9 cellular contexts compared by ENCODE assay signal in the genomic region with DNA sequence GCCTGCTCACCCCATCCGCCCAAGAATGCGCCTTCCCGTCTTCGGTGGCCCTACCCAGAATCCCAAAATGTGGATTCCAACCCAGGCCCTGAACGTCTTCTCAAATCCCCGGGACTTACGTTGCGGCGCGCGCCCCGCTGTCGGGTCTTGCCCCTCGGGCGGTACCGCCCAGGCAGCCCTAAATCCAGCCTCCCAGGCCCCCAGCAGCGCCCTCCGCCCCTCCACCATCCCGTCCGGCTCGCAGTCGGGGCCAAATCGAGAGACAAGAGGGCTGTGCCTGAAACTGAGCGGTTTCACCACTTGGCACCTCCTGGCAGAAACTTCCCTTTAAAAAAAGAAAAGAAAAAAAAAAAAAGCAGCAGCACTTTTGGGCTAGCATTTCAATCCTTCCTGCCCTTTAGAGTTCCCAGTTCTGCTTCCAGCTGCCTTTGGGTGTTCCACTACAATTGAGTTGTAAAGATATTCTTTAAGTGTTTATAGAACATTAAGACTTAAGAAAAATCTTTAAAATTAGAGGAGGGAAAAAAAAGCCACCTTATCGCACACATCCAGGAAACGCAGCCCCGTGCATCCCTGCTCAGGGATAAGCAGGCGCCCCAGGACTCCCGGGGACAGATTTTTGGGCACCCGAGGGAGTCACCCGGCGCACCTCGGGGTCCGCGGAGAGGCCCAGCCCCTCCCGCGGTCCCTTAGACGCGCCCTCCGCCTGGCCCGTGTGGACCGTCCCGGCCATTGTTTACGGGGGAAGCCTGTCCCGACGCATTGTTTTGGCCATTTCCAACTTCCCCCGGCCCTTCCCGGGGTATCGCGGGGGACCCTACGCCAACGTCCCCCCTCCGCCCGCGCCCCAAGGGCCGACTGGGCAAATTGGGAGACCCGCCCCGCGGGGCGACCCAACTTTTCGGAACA. TPM values are rescaled to one million over a fixed set of nuclear protein-coding genes. Genes with fewer than 3 reads are reported as not detected.
DNase-seq lines count a peak whose midpoint lies in the region; ATAC-seq and TF ChIP-seq lines count a peak whose summit lies in the region.
"Had no signal": no experiment of that assay in that cellular context is flagged by ENCODE, and none has a peak within 500 bp of the region (broad histone marks: within the 10 kb centered on the region; RNA-seq: fewer than 3 reads in every experiment).

No MANE protein-coding gene starts in this region.

- H3K4me1 ChIP-seq in heart right ventricle: peaks cover 2 to 57% (median 44%) of the 10 kb centered on the region in 9 donors
- H3K4me1 ChIP-seq in psoas muscle: peaks cover 14% of the 10 kb centered on the region

- peak overlapping the region; percentile 19 for H3K27ac Mint-ChIP-seq in activated naive CD4-positive, alpha-beta T cell treated with anti-CD3 and anti-CD28 coated beads, Interleukin-2, amount 10 ng/mL, durations not matched to agents 7 days and 5 days

- H3K27me3 ChIP-seq in heart right ventricle (no peaks in the 10 kb centered on the region), psoas muscle (ENCODE audit: insufficient read depth in 3 of 3, low read length in 2 of 3) (no peaks in the 10 kb centered on the region)

- peaks cover 53% of the 10 kb centered on the region for H3K4me1 Mint-ChIP-seq in activated naive CD4-positive, alpha-beta T cell treated with anti-CD3 and anti-CD28 coated beads, Interleukin-2, amount 10 ng/mL, durations not matched to agents 7 days and 5 days

- no peaks in the 10 kb centered on the region for H3K9me3 Mint-ChIP-seq in activated naive CD4-positive, alpha-beta T cell treated with anti-CD3 and anti-CD28 coated beads, Interleukin-2, amount 10 ng/mL, durations not matched to agents 7 days and 5 days
- H3K9me3 Mint-ChIP-seq: activated naive CD4-positive, alpha-beta T cell treated with anti-CD3 and anti-CD28 coated beads, Interleukin-2, amount 50 U/mL, for 72 hours had no signal

- CTCF ChIA-PET in activated naive CD4-positive, alpha-beta T cell treated with anti-CD3 and anti-CD28 coated beads, Interleukin-2, amount 10 ng/mL, durations not matched to agents 7 days and 5 days (lab: Charles Lee): no interaction called here

- in situ Hi-C loops in GM13976 (cut with MboI; ENCODE audit: low sequenced_read_pairs, unreplicated experiment): no loop called here

- H3K9me3 ChIP-seq in heart right ventricle (no peaks in the 10 kb centered on the region), psoas muscle (no peaks in the 10 kb centered on the region)

- TF ChIP-seq CTCF in GM13976 (IDR thresholded peaks at IDR 0.05; ENCODE audit: borderline replicate concordance, control extremely low read depth, extremely low read depth, insufficient read depth, missing control alignments) (no peak), heart right ventricle (IDR thresholded peaks at IDR 0.05) (no peak), psoas muscle (IDR thresholded peaks at IDR 0.05) (no peak)

- DNase-seq in GM13976 (ENCODE audit: low spot score) (peak; percentile 36), LoVo (ENCODE audit: low spot score) (peak; percentile 51), heart right ventricle (peak; percentile 64 to 70), psoas muscle (peak in 1 of 2 donors; percentile 51), DMS153 treated with DMSO at 0.1 percent for 48 hours (lab: John Stamatoyannopoulos, UW; ENCODE audit: unreplicated experiment) (no peak), NCI-H146 (lab: John Stamatoyannopoulos, UW) (no peak)
- DNase-seq in activated naive CD4-positive, alpha-beta T cell treated with anti-CD3 and anti-CD28 coated beads, Interleukin-2, amount 10 ng/mL, durations not matched to agents 7 days and 5 days: peak; percentile 41

- peak overlapping the region; percentile 81 to 100 (median 94) for H3K4me3 ChIP-seq in heart right ventricle
- peak overlapping the region; percentile 84 for H3K4me3 ChIP-seq in psoas muscle

- peak overlapping the region; percentile 88 to 100 (median 98) for H3K27ac ChIP-seq in heart right ventricle
- H3K27ac ChIP-seq in psoas muscle: peak overlapping the region; percentile 91

- WGBS in heart right ventricle, 2 donors: 5 to 6% methylated on average over 61 of the region's 61 CpGs
- WGBS in psoas muscle, 3 donors: 10 to 14% (median 11%) methylated on average over 56 to 61 of the region's 61 CpGs

- H3K27me3 Mint-ChIP-seq in activated naive CD4-positive, alpha-beta T cell treated with anti-CD3 and anti-CD28 coated beads, Interleukin-2, amount 10 ng/mL, durations not matched to agents 7 days and 5 days: peaks cover 32% of the 10 kb centered on the region

- H3K36me3 Mint-ChIP-seq in activated naive CD4-positive, alpha-beta T cell treated with anti-CD3 and anti-CD28 coated beads, Interleukin-2, amount 10 ng/mL, durations not matched to agents 7 days and 5 days: peaks cover 2% of the 10 kb centered on the region
- H3K36me3 Mint-ChIP-seq: activated naive CD4-positive, alpha-beta T cell treated with anti-CD3 and anti-CD28 coated beads, Interleukin-2, amount 50 U/mL, for 72 hours had no signal

- peak overlapping the region; percentile 83 for H3K4me3 Mint-ChIP-seq in activated naive CD4-positive, alpha-beta T cell treated with anti-CD3 and anti-CD28 coated beads, Interleukin-2, amount 10 ng/mL, durations not matched to agents 7 days and 5 days

- ATAC-seq in heart right ventricle: peak; percentile 37 to 75 (median 61)
- peak; percentile 25 to 42 (median 34) for ATAC-seq in psoas muscle
- ATAC-seq in GM21381 (IDR thresholded peaks at IDR 0.05; ENCODE audit: unreplicated experiment): no peak

- intact Hi-C loops in heart right ventricle (cut with DNase I): loop anchor here in 3 of 10 donors (5.0 kb wide), 3 partner anchors 105 to 175 kb away; a partner anchor contains a TSS
- intact Hi-C loops in psoas muscle (cut with DNase I): loop anchor here in 1 of 2 donors (10.0 kb wide), 1 partner anchor 107 kb away; a partner anchor contains a TSS

- H3K36me3 ChIP-seq in heart right ventricle: no peaks in the 10 kb centered on the region
- no peaks in the 10 kb centered on the region for H3K36me3 ChIP-seq in psoas muscle (ENCODE audit: insufficient read depth in 1 of 2, low read depth in 1 of 2)

RNA-seq across cellular contexts. Expression of a gene that starts 57.6 kb away (rescaled TPM):
- total RNA-seq in heart right ventricle: 10 to 100 TPM in 9 of 10 donors, 1 to 10 TPM in 1; 4.9 to 93.3 (median 43.9) TPM
- 10 to 100 TPM in 1 of 2 donors, 1 to 10 TPM in 1; 7.6 to 19.5 TPM for polyA plus RNA-seq in heart right ventricle
- total RNA-seq in psoas muscle: not detected
- polyA plus RNA-seq in psoas muscle: under 1 TPM in 1 of 3 donors, not detected in 2; 0.01 TPM
- total RNA-seq: activated naive CD4-positive, alpha-beta T cell treated with anti-CD3 and anti-CD28 coated beads, Interleukin-2, amount 50 U/mL, for 72 hours had no signal

Comparison
In these comparisons a context has a peak if more than half of its experiments do, and no peak if none do; other contexts are left out.
1. DNase-seq: peak in GM13976 (single experiment), LoVo (single experiment), activated naive CD4-positive, alpha-beta T cell treated with anti-CD3 and anti-CD28 coated beads, Interleukin-2, amount 10 ng/mL, durations not matched to agents 7 days and 5 days (single experiment) and heart right ventricle (2 of 2); none in DMS153 treated with DMSO at 0.1 percent for 48 hours (single experiment) and NCI-H146 (single experiment).
2. RNA of a gene that starts 57.6 kb away (total RNA-seq): 4.9 to 93.3 TPM in heart right ventricle; not detected in psoas muscle; every median in the first group is over 4 times any median in the second.